In genomic region chr15:34324933-34325332, GRCh38 we compare ENCODE assay signal across 23 cellular contexts. TPM values are rescaled to one million over a fixed set of nuclear protein-coding genes. Genes with fewer than 3 reads are reported as not detected.
"Had no signal": no experiment of that assay in that cellular context is flagged by ENCODE, and none has a peak within 500 bp of the region (broad histone marks: within the 10 kb centered on the region; RNA-seq: fewer than 3 reads in every experiment).

No MANE protein-coding gene starts in this region.

- ATAC-seq: left lung had no signal

- H3K4me1 ChIP-seq: adrenal gland, stomach, vagina had no signal

- H3K4me3 Mint-ChIP-seq: activated T-helper 1 cell treated with anti-CD3 and anti-CD28 coated beads, Interleukin-12 subunit alpha, Interleukin-12 subunit beta, Interleukin-2, Interleukin-4 antibody, amounts not matched to agents 30 ng/mL and 10 ng/mL and 1 ng/mL, durations not matched to agents 14 hours and 24 hours and 36 hours; T-helper 1 cell treated with Interleukin-12 subunit alpha and Interleukin-12 subunit beta and Interleukin-4 antibody, amounts not matched to agents 30 μg/mL and 1 μg/mL, for 36 hours had no signal

- H3K27ac ChIP-seq: adrenal gland, left lung, stomach, vagina, WERI-Rb-1 had no signal

- H3K4me3 ChIP-seq: adrenal gland, left lung, spleen, stomach, vagina had no signal

- H3K36me3 ChIP-seq: adrenal gland, left lung, spleen, stomach, vagina, WERI-Rb-1 had no signal

- DNase-seq: activated CD4-positive, alpha-beta T cell treated with anti-CD3 and anti-CD28 coated beads for 48 hours; activated CD8-positive, alpha-beta memory T cell treated with anti-CD3 and anti-CD28 coated beads, Interleukin-2, amount 50 U/mL, for 4 hours; adrenal gland; cerebellar nuclear complex; cortex of kidney; erythroblast; head of caudate nucleus; left lung; midbrain; retina; spleen; stomach; trophoblast cell; WERI-Rb-1 had no signal

- H3K27ac Mint-ChIP-seq: activated T-helper 1 cell treated with anti-CD3 and anti-CD28 coated beads, Interleukin-12 subunit alpha, Interleukin-12 subunit beta, Interleukin-2, Interleukin-4 antibody, amounts not matched to agents 30 ng/mL and 10 ng/mL and 1 ng/mL, durations not matched to agents 14 hours and 24 hours and 36 hours; T-helper 1 cell treated with Interleukin-12 subunit alpha and Interleukin-12 subunit beta and Interleukin-4 antibody, amounts not matched to agents 30 μg/mL and 1 μg/mL, for 36 hours had no signal

- H3K9me3 ChIP-seq: adrenal gland, left lung, spleen, stomach, vagina had no signal

- H3K9me3 Mint-ChIP-seq: activated T-helper 1 cell treated with anti-CD3 and anti-CD28 coated beads, Interleukin-12 subunit alpha, Interleukin-12 subunit beta, Interleukin-2, Interleukin-4 antibody, amounts not matched to agents 30 ng/mL and 10 ng/mL and 1 ng/mL, durations not matched to agents 14 hours and 24 hours and 36 hours; T-helper 1 cell treated with Interleukin-12 subunit alpha and Interleukin-12 subunit beta and Interleukin-4 antibody, amounts not matched to agents 30 μg/mL and 1 μg/mL, for 36 hours had no signal

RNA-seq across cellular contexts. Expression of gene NUTM1, which starts 18.2 kb away (rescaled TPM):
- total RNA-seq: activated T-helper 1 cell treated with anti-CD3 and anti-CD28 coated beads, Interleukin-12 subunit alpha, Interleukin-12 subunit beta, Interleukin-2, Interleukin-4 antibody, amounts not matched to agents 30 ng/mL and 10 ng/mL and 1 ng/mL, durations not matched to agents 14 hours and 24 hours and 36 hours; adrenal gland; bronchial epithelial cell; kidney epithelial cell; left lung; lung microvascular endothelial cell; omental fat pad; posterior vena cava; spleen; stomach; temporal lobe; vagina had no signal
